Comparison of ENCODE assay signal across 8 cellular contexts in the genomic region with DNA sequence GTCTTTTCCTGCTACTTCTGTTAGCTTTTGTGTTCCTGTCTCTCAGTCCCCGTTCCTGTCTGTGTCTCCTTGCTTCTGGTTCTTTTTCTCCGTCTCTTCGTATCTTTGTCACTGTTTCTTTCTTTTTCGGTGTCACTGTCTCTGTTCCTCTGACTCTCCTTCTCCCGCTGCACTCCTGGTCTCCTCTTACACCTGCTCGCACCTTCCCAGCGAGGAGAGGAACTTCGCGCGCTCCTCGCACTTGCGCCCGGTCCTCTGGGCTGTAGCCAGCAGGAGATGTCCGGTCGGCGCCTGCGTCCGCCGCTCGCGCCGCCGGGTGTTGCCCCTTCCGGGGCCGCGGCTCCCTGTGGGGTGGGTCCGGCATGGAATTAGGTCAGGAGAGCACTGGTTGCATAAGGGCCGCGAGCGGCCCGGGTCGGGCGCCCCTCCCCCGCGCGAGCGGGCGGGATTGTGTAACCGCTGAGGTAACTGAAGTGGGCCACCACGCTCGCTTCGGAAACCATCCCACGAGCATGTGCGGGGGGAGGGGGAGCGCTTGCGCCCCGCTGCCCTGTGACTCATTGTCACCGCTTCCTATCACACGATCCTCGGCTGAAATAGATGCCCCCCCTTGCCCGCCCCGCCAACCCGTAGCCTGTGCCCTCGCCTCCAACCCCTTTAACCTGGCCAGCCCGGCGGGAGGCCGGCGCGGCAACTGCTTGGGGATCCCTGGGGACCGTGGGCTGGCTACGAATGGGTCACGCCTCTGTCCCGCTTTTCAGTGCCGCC. TPM values are rescaled to one million over a fixed set of nuclear protein-coding genes. Genes with fewer than 3 reads are reported as not detected.
DNase-seq lines count a peak whose midpoint lies in the region; ATAC-seq and TF ChIP-seq lines count a peak whose summit lies in the region.

No MANE protein-coding gene starts in this region.

- 1 to 42% methylated on average over 52 to 64 of the region's 64 CpGs for WGBS in esophagus, 2 donors

- H3K4me1 ChIP-seq in esophagus (ENCODE audit: control insufficient read depth in 2 of 2, insufficient read depth in 2 of 2, low read length in 1 of 2), result no peaks in the 10 kb centered on the region

- no peaks in the 10 kb centered on the region for H3K36me3 ChIP-seq in esophagus (ENCODE audit: control insufficient read depth in 2 of 2, insufficient read depth in 2 of 2, low read length in 1 of 2)

- H3K27ac Mint-ChIP-seq in naive B cell, result peak overlapping the region in 5 of 6 donors; percentile 40 to 90 (median 78)
- peak overlapping the region; percentile 80 for H3K27ac Mint-ChIP-seq in stimulated activated naive B cell treated with anti-CD40 and anti-IgM and Interleukin-4, amounts not matched to agents 10 μg/mL and 1 μg/mL and 100 μg/mL, for 72 hours

- peak; percentile 1 for DNase-seq in GM12865 (ENCODE audit: low read depth)
- DNase-seq in NOMO-1 treated with dmso at 0.1 percent for 144 hours (lab: John Stamatoyannopoulos, UW; ENCODE audit: unreplicated experiment), result peak; percentile 38
- DNase-seq in activated T-cell treated with anti-CD3 and anti-CD28 coated beads, Interleukin-2, amount 50 U/mL, for 1 hour, result peak; percentile 74
- peak; percentile 51 for DNase-seq in naive B cell
- DNase-seq in stimulated activated naive B cell treated with anti-CD40 and anti-IgM and Interleukin-4, amounts not matched to agents 10 μg/mL and 1 μg/mL and 100 μg/mL, for 72 hours, result peak; percentile 28
- DNase-seq in NCI-H2227 treated with DMSO at 0.1 percent for 48 hours (lab: John Stamatoyannopoulos, UW), result no peak

- ATAC-seq in naive B cell (ENCODE audit: low read depth in 2 of 2) (peak; percentile 32 to 35), HG03175 (IDR thresholded peaks at IDR 0.05; ENCODE audit: unreplicated experiment) (no peak)
- ATAC-seq in stimulated activated naive B cell treated with anti-CD40 and anti-IgM and Interleukin-4, amounts not matched to agents 10 μg/mL and 1 μg/mL and 100 μg/mL, for 72 hours (replicated peaks), result peak; percentile 43 to 65

- peaks cover 0 to 4% (median 0%) of the 10 kb centered on the region in 7 donors for H3K9me3 Mint-ChIP-seq in naive B cell
- no peaks in the 10 kb centered on the region for H3K9me3 Mint-ChIP-seq in stimulated activated naive B cell treated with anti-CD40 and anti-IgM and Interleukin-4, amounts not matched to agents 10 μg/mL and 1 μg/mL and 100 μg/mL, for 72 hours

- peak overlapping the region; percentile 31 for H3K4me3 ChIP-seq in GM12865 (ENCODE audit: low read depth, low read length)
- peak overlapping the region; percentile 38 to 41 for H3K4me3 ChIP-seq in esophagus (ENCODE audit: low read depth in 1 of 2, low read length in 2 of 2)

- H3K27me3 Mint-ChIP-seq in naive B cell, result peaks cover 16 to 48% (median 28%) of the 10 kb centered on the region in 3 donors
- H3K27me3 Mint-ChIP-seq in stimulated activated naive B cell treated with anti-CD40 and anti-IgM and Interleukin-4, amounts not matched to agents 10 μg/mL and 1 μg/mL and 100 μg/mL, for 72 hours, result peaks cover 24 to 27% of the 10 kb centered on the region in 2 donors

- peaks cover 7 to 28% (median 17%) of the 10 kb centered on the region in 3 donors for H3K4me1 Mint-ChIP-seq in naive B cell
- peaks cover 10 to 35% of the 10 kb centered on the region in 2 donors for H3K4me1 Mint-ChIP-seq in stimulated activated naive B cell treated with anti-CD40 and anti-IgM and Interleukin-4, amounts not matched to agents 10 μg/mL and 1 μg/mL and 100 μg/mL, for 72 hours

- no peak for TF ChIP-seq CTCF in GM12865 (IDR thresholded peaks at IDR 0.05; ENCODE audit: insufficient read depth, low read depth, low read length, missing control alignments)

- no peaks in the 10 kb centered on the region for H3K36me3 Mint-ChIP-seq in naive B cell
- H3K36me3 Mint-ChIP-seq in stimulated activated naive B cell treated with anti-CD40 and anti-IgM and Interleukin-4, amounts not matched to agents 10 μg/mL and 1 μg/mL and 100 μg/mL, for 72 hours, result peaks cover 0 to 4% of the 10 kb centered on the region in 2 donors

- H3K27ac ChIP-seq in esophagus (ENCODE audit: low read depth in 2 of 2, low read length in 1 of 2), result peak overlapping the region; percentile 1 to 28

- peaks cover 0 to 3% of the 10 kb centered on the region in 2 donors for H3K9me3 ChIP-seq in esophagus (ENCODE audit: control insufficient read depth in 2 of 2, insufficient read depth in 1 of 2, low read depth in 1 of 2, low read length in 1 of 2)

- H3K27me3 ChIP-seq in esophagus (ENCODE audit: control insufficient read depth in 1 of 2, insufficient read depth in 2 of 2, low read length in 2 of 2), result peaks cover 0 to 6% of the 10 kb centered on the region in 2 donors

- H3K4me3 Mint-ChIP-seq in naive B cell, result peak overlapping the region; percentile 75 to 97 (median 88)
- peak overlapping the region; percentile 80 to 85 for H3K4me3 Mint-ChIP-seq in stimulated activated naive B cell treated with anti-CD40 and anti-IgM and Interleukin-4, amounts not matched to agents 10 μg/mL and 1 μg/mL and 100 μg/mL, for 72 hours

RNA-seq across cellular contexts. Expression of a gene that starts 1.6 kb away (rescaled TPM):
- polyA plus RNA-seq in esophagus (under 1 TPM; 0.18 to 0.34 TPM), naive B cell (ENCODE audit: low read depth in 6 of 6) (under 1 TPM in 4 of 6 donors, not detected in 2; 0.09 to 0.15 (median 0.12) TPM)
